1 cellular context compared by ENCODE assay signal in genomic region chrX:48937065-48937907, GRCh38.
TF ChIP-seq lines count a peak whose summit lies in the region.

No MANE protein-coding gene starts in this region.

TF ChIP-seq in K562, 482 proteins besides CTCF, POLR2A, EP300 and RAD21 (continued from another document and continues in another):
- TF ChIP-seq ZNF592 (IDR thresholded peaks at IDR 0.05) (peak; percentile 90), HMG20B (CRISPR knock-in tag; IDR thresholded peaks at IDR 0.05) (no peak), KDM4B (IDR thresholded peaks at IDR 0.05; ENCODE audit: borderline replicate concordance in 2 of 2, low read depth in 1 of 2) (peak in 1 of 2 experiments; percentile 82; a peak in 1 of 4 replicates), FOXA1 (IDR thresholded peaks at IDR 0.05; ENCODE audit: borderline replicate concordance) (no peak; the same call in 1 of the 2 replicates), TCF7 (IDR thresholded peaks at IDR 0.05; ENCODE audit: borderline replicate concordance) (no peak), PRMT5 (CRISPR knock-in tag; IDR thresholded peaks at IDR 0.05) (no peak), MTA3 (IDR thresholded peaks at IDR 0.05; ENCODE audit: borderline replicate concordance) (peak; percentile 71; the same call in 1 of the 2 replicates), RHOXF2B (CRISPR knock-in tag; conservative IDR thresholded peaks at IDR 0.05) (no peak), EHMT2 (IDR thresholded peaks at IDR 0.05) (no peak), CEBPB (tag; IDR thresholded peaks at IDR 0.05) (peak; percentile 49; the same call in 1 of the 2 replicates), MTA2 (IDR thresholded peaks at IDR 0.05; ENCODE audit: low read depth) (no peak), IRF1 (CRISPR knock-in tag; IDR thresholded peaks at IDR 0.05; ENCODE audit: borderline replicate concordance) (no peak), MXD1 (CRISPR knock-in tag; IDR thresholded peaks at IDR 0.05; ENCODE audit: borderline replicate concordance, poor library complexity, severe bottlenecking) (no peak), SOX6 (IDR thresholded peaks at IDR 0.05) (peak; percentile 78), WHSC1 (IDR thresholded peaks at IDR 0.05; ENCODE audit: low read length) (no peak), SMARCB1 (IDR thresholded peaks at IDR 0.05; ENCODE audit: insufficient read length, low read depth) (no peak), ZNF436 (CRISPR knock-in tag; IDR thresholded peaks at IDR 0.05) (no peak), ZNF764 (CRISPR knock-in tag; IDR thresholded peaks at IDR 0.05; ENCODE audit: low read depth) (no peak), CREB5 (CRISPR knock-in tag; IDR thresholded peaks at IDR 0.05) (no peak), SRF (CRISPR knock-in tag; IDR thresholded peaks at IDR 0.05) (no peak), ZNF224 (CRISPR knock-in tag; IDR thresholded peaks at IDR 0.05) (no peak), CBFA2T3 (IDR thresholded peaks at IDR 0.05) (peak; percentile 60; the same call in 1 of the 2 replicates), SIN3A (IDR thresholded peaks at IDR 0.05; ENCODE audit: borderline replicate concordance in 2 of 2, control insufficient read depth in 1 of 2, low read depth in 2 of 2, low read length in 2 of 2) (no peak; a peak in 1 of 4 replicates), ZFX (CRISPR knock-in tag; IDR thresholded peaks at IDR 0.05) (no peak; the same call in 1 of the 2 replicates), PRPF4 (IDR thresholded peaks at IDR 0.05; ENCODE audit: insufficient read depth, low read depth, low read length, poor library complexity, severe bottlenecking) (no peak), L3MBTL2 (IDR thresholded peaks at IDR 0.05) (0 out of 2 replicates have a peak, but pooled peaks have one; percentile 26), ZNF79 (CRISPR knock-in tag; IDR thresholded peaks at IDR 0.05; ENCODE audit: low read depth) (no peak), ELK1 (CRISPR knock-in tag; IDR thresholded peaks at IDR 0.05) (no peak), ZNF134 (CRISPR knock-in tag; conservative IDR thresholded peaks at IDR 0.05) (no peak), ZNF76 (CRISPR knock-in tag; IDR thresholded peaks at IDR 0.05; ENCODE audit: borderline replicate concordance) (no peak), SREBF2 (CRISPR knock-in tag; IDR thresholded peaks at IDR 0.05) (no peak), STAG1 (CRISPR knock-in tag; IDR thresholded peaks at IDR 0.05; ENCODE audit: borderline replicate concordance) (no peak), HNRNPUL1 (IDR thresholded peaks at IDR 0.05; ENCODE audit: low read length) (no peak), CTBP1 (IDR thresholded peaks at IDR 0.05; ENCODE audit: borderline replicate concordance) (peak; percentile 44; the same call in 1 of the 2 replicates), LCOR (CRISPR knock-in tag; IDR thresholded peaks at IDR 0.05) (peak; percentile 73; the same call in 1 of the 2 replicates), CLOCK (CRISPR knock-in tag; IDR thresholded peaks at IDR 0.05; ENCODE audit: borderline replicate concordance) (peak; percentile 55; the same call in 1 of the 2 replicates), BACH1 (tag; IDR thresholded peaks at IDR 0.05) (peak; percentile 27; the same call in 1 of the 2 replicates), CBX1 (IDR thresholded peaks at IDR 0.05; ENCODE audit: low read depth) (no peak), POLR2AphosphoS2 (IDR thresholded peaks at IDR 0.05; ENCODE audit: low read length) (no peak), ADNP (tag; IDR thresholded peaks at IDR 0.05) (no peak), CREBBP (IDR thresholded peaks at IDR 0.05; ENCODE audit: low read depth, low read length) (no peak), ZNF518B (CRISPR knock-in tag; IDR thresholded peaks at IDR 0.05) (no peak), DACH1 (IDR thresholded peaks at IDR 0.05; ENCODE audit: partially characterized antibody) (no peak), STAT5B (CRISPR knock-in tag; IDR thresholded peaks at IDR 0.05) (no peak), ZNF253 (CRISPR knock-in tag; conservative IDR thresholded peaks at IDR 0.05) (no peak), ZNF668 (CRISPR knock-in tag; IDR thresholded peaks at IDR 0.05) (no peak), HDAC3 (IDR thresholded peaks at IDR 0.05; ENCODE audit: borderline replicate concordance, partially characterized antibody) (peak; percentile 76), ZBTB34 (CRISPR knock-in tag; IDR thresholded peaks at IDR 0.05) (no peak)
